16 cellular contexts compared by ENCODE assay signal in the genomic region with DNA sequence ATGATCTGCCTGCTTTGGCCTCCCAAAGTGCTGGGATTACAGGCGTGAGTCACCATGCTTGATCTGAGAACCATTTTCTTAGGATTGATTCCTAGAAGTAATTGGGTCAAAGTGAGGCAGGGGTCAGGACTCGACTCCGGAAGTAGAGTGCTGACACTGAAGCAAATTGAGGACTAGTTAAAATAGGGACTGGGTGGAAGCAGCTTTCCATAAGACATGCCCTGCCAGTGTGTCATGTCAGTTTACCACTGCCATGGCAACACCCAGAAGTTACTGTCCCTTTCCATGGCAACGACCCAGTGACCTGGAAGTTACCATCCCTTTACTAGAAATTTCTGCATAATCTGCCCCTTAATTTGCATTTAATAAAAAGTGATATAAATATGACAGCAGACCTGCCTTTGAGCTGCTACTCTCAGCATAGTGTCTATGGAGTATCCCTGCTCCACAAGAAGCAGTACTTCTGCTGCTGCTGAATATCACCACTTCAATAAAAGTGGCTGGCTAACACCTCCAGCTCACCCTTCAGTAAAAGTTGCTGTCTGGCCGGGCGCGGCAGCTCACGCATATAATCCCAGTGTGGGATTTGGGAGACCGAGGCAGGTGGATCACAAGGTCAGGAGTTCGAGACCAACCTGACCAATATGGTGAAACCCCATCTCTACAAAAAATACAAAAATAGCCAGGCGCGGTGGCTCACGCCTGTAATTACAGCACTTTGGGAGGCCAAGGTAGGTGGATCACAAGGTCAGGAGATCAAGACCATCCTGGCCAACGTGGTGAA. TPM values are rescaled to one million over a fixed set of nuclear protein-coding genes. Genes with fewer than 3 reads are reported as not detected.
DNase-seq lines count a peak whose midpoint lies in the region; ATAC-seq and TF ChIP-seq lines count a peak whose summit lies in the region.
"Had no signal": no experiment of that assay in that cellular context is flagged by ENCODE, and none has a peak within 500 bp of the region (broad histone marks: within the 10 kb centered on the region; RNA-seq: fewer than 3 reads in every experiment).

No MANE protein-coding gene starts in this region.

- in situ Hi-C loops in transverse colon (cut with MboI; ENCODE audit: low pct_ligation_motif_present in 1 of 4, low pct_unique_long_range_greater_than_20kb in 1 of 4, low sequenced_read_pairs in 3 of 4): no loop called here

- intact Hi-C loops in transverse colon (cut with DNase I; ENCODE audit: low total_unique reads): no loop called here
- intact Hi-C loops in body of pancreas (cut with DNase I): no loop called here

- H3K9me3 ChIP-seq in RWPE2 (ENCODE audit: severe bottlenecking) (no peaks in the 10 kb centered on the region), transverse colon (no peaks in the 10 kb centered on the region), body of pancreas (no peaks in the 10 kb centered on the region)
- H3K9me3 ChIP-seq: adrenal gland had no signal

- TF ChIP-seq CTCF in RWPE2 (IDR thresholded peaks at IDR 0.05; ENCODE audit: poor library complexity, severe bottlenecking) (no peak), transverse colon (IDR thresholded peaks at IDR 0.05) (no peak), body of pancreas (IDR thresholded peaks at IDR 0.05) (no peak)

- DNase-seq in activated effector memory CD4-positive, alpha-beta T cell treated with anti-CD3 and anti-CD28 coated beads, Interleukin-2, amount 50 U/mL, for 16 hours: peak; percentile 48
- no peak for DNase-seq in activated effector memory CD4-positive, alpha-beta T cell treated with Interleukin-2 at 50 U/mL for 16 hours
- DNase-seq in RWPE2 (ENCODE audit: low spot score) (no peak), islet precursor cell (peak; percentile 39), transverse colon (peak; percentile 34), H4 (ENCODE audit: low spot score) (no peak), body of pancreas (no peak)
- DNase-seq: activated CD4-positive, alpha-beta memory T cell treated with anti-CD3 and anti-CD28 coated beads, Interleukin-2, amount 10 ng/mL, durations not matched to agents 7 days and 5 days; H9; NCI-H2081; NCI-H526; nephron progenitor cell had no signal

- H3K27me3 ChIP-seq in RWPE2 (ENCODE audit: insufficient read depth, poor library complexity, severe bottlenecking) (no peaks in the 10 kb centered on the region), transverse colon (no peaks in the 10 kb centered on the region), body of pancreas (no peaks in the 10 kb centered on the region)
- H3K27me3 ChIP-seq: adrenal gland had no signal

- TF ChIP-seq EP300 in transverse colon (IDR thresholded peaks at IDR 0.05; ENCODE audit: low read depth): no peak

- TF ChIP-seq POLR2A in transverse colon (IDR thresholded peaks at IDR 0.05) (no peak), body of pancreas (IDR thresholded peaks at IDR 0.05) (no peak)

- no peak overlapping the region for H3K27ac ChIP-seq in RWPE2 (ENCODE audit: poor library complexity, severe bottlenecking)
- H3K27ac ChIP-seq in transverse colon: no peak overlapping the region
- no peak overlapping the region for H3K27ac ChIP-seq in body of pancreas
- H3K27ac ChIP-seq: adrenal gland had no signal

- ATAC-seq in RWPE2 (ENCODE audit: low read depth) (peak; percentile 44; the same call in 2 of the 3 replicates), body of pancreas (no peak), HG03469 (IDR thresholded peaks at IDR 0.05; ENCODE audit: unreplicated experiment) (no peak)
- ATAC-seq: activated T-helper 17 cell treated with anti-CD3 and anti-CD28 coated beads, Interleukin-2, amount 50 U/mL, for 72 hours had no signal

- WGBS in transverse colon (ENCODE audit: low coverage in 1 of 2), 2 donors: 87 to 96% methylated on average over 4 to 14 of the region's 14 CpGs
- 86 to 92% methylated on average over 11 to 13 of the region's 14 CpGs for WGBS in body of pancreas, 2 donors

- H3K4me3 ChIP-seq in RWPE2 (ENCODE audit: severe bottlenecking): no peak overlapping the region
- no peak overlapping the region for H3K4me3 ChIP-seq in transverse colon
- no peak overlapping the region for H3K4me3 ChIP-seq in body of pancreas
- H3K4me3 ChIP-seq: adrenal gland had no signal

- H3K4me1 ChIP-seq in RWPE2 (ENCODE audit: insufficient read depth, poor library complexity, severe bottlenecking) (no peaks in the 10 kb centered on the region), transverse colon (no peaks in the 10 kb centered on the region), body of pancreas (no peaks in the 10 kb centered on the region)
- H3K4me1 ChIP-seq: adrenal gland, Caco-2 had no signal

- H3K36me3 ChIP-seq in RWPE2 (ENCODE audit: low read depth): no peaks in the 10 kb centered on the region; the same call in 1 of the 2 replicates
- no peaks in the 10 kb centered on the region for H3K36me3 ChIP-seq in transverse colon
- H3K36me3 ChIP-seq in body of pancreas (replicated peaks in 1 of 2; ENCODE audit: insufficient read depth in 1 of 2, low read depth in 2 of 2): no peaks in the 10 kb centered on the region
- H3K36me3 ChIP-seq: adrenal gland had no signal

RNA-seq across cellular contexts. Expression of gene JADE2, which starts 47.8 kb away (rescaled TPM):
- 10 to 100 TPM; 36.6 to 50.1 (median 41.4) TPM for total RNA-seq in transverse colon
- 17.9 and 18.1 TPM in 2 replicates for total RNA-seq in H4 (2014; rRNA removed; shearing (Covaris generic))
- 10 to 100 TPM; 28.0 to 41.0 TPM for total RNA-seq in body of pancreas

Comparison
In these comparisons a context has a peak if more than half of its experiments do, and no peak if none do; other contexts are left out.
1. DNase-seq: peak in activated effector memory CD4-positive, alpha-beta T cell treated with anti-CD3 and anti-CD28 coated beads, Interleukin-2, amount 50 U/mL, for 16 hours (single experiment), islet precursor cell (single experiment) and transverse colon (single experiment); none in activated effector memory CD4-positive, alpha-beta T cell treated with Interleukin-2 at 50 U/mL for 16 hours (single experiment), RWPE2 (single experiment), H4 (single experiment) and body of pancreas (0 of 4).